16 cellular contexts compared by ENCODE assay signal in genomic region chr1:70910013-70910412, GRCh38.
A peak's percentile ranks its signal among the peaks of the same experiment; 100 is the strongest.
DNase-seq lines count a peak whose midpoint lies in the region; ATAC-seq and TF ChIP-seq lines count a peak whose summit lies in the region.
"Had no signal": no experiment of that assay in that cellular context is flagged by ENCODE, and none has a peak within 500 bp of the region (broad histone marks: within the 10 kb centered on the region; RNA-seq: fewer than 3 reads in every experiment).

No MANE protein-coding gene starts in this region.

- H3K4me1 Mint-ChIP-seq in activated CD4-positive, alpha-beta T cell treated with anti-CD3 and anti-CD28 coated beads for 36 hours = no peaks in the 10 kb centered on the region
- peaks cover 7% of the 10 kb centered on the region for H3K4me1 Mint-ChIP-seq in activated CD4-positive, alpha-beta T cell treated with anti-CD3 and anti-CD28 coated beads, Interleukin-2, amount 10 ng/mL, durations not matched to agents 7 days and 5 days
- H3K4me1 Mint-ChIP-seq in stimulated activated memory B cell treated with anti-CD40 and anti-IgM and Interleukin-4, amounts not matched to agents 10 μg/mL and 1 μg/mL and 100 μg/mL, for 72 hours = no peaks in the 10 kb centered on the region
- no peaks in the 10 kb centered on the region for H3K4me1 Mint-ChIP-seq in mesothelial cell of epicardium
- H3K4me1 Mint-ChIP-seq: central memory CD8-positive, alpha-beta T cell; neural progenitor cell had no signal

- H3K4me1 ChIP-seq in upper lobe of right lung = no peaks in the 10 kb centered on the region
- H3K4me1 ChIP-seq: A549, neural progenitor cell had no signal

- ATAC-seq in activated CD4-positive, alpha-beta T cell treated with anti-CD3 and anti-CD28 coated beads for 36 hours = peak; percentile 33
- ATAC-seq in HG02588 (IDR thresholded peaks at IDR 0.05; ENCODE audit: unreplicated experiment) = peak; percentile 59
- ATAC-seq in HG03558 (IDR thresholded peaks at IDR 0.05; ENCODE audit: extremely low read depth, unreplicated experiment) = peak; percentile 50
- peak; percentile 45 for ATAC-seq in stimulated activated memory B cell treated with anti-CD40 and anti-IgM and Interleukin-4, amounts not matched to agents 10 μg/mL and 1 μg/mL and 100 μg/mL, for 72 hours
- no peak for ATAC-seq in HG02970 (IDR thresholded peaks at IDR 0.05; ENCODE audit: low FRiP score, unreplicated experiment)
- ATAC-seq in upper lobe of right lung = no peak
- ATAC-seq: A549 had no signal

- no peaks in the 10 kb centered on the region for H3K9me3 Mint-ChIP-seq in activated CD4-positive, alpha-beta T cell treated with anti-CD3 and anti-CD28 coated beads for 36 hours (ENCODE audit: low read depth)
- H3K9me3 Mint-ChIP-seq in activated CD4-positive, alpha-beta T cell treated with anti-CD3 and anti-CD28 coated beads, Interleukin-2, amount 10 ng/mL, durations not matched to agents 7 days and 5 days = no peaks in the 10 kb centered on the region
- no peaks in the 10 kb centered on the region for H3K9me3 Mint-ChIP-seq in stimulated activated memory B cell treated with anti-CD40 and anti-IgM and Interleukin-4, amounts not matched to agents 10 μg/mL and 1 μg/mL and 100 μg/mL, for 72 hours
- H3K9me3 Mint-ChIP-seq in mesothelial cell of epicardium = no peaks in the 10 kb centered on the region
- H3K9me3 Mint-ChIP-seq: neural progenitor cell had no signal

- H3K27ac ChIP-seq in upper lobe of right lung = no peak overlapping the region
- H3K27ac ChIP-seq: A549, GM23248, neural progenitor cell, PC-9, tibial artery had no signal

- no peak overlapping the region for H3K4me3 ChIP-seq in upper lobe of right lung
- H3K4me3 ChIP-seq: A549, GM23248, neural progenitor cell, PC-9, smooth muscle cell, tibial artery had no signal

- no peak for TF ChIP-seq CTCF in mesothelial cell of epicardium (IDR thresholded peaks at IDR 0.05; ENCODE audit: unreplicated experiment)
- TF ChIP-seq CTCF in upper lobe of right lung (IDR thresholded peaks at IDR 0.05) = no peak

- H3K9me3 ChIP-seq in upper lobe of right lung = no peaks in the 10 kb centered on the region
- H3K9me3 ChIP-seq: A549, tibial artery had no signal

- H3K36me3 Mint-ChIP-seq in activated CD4-positive, alpha-beta T cell treated with anti-CD3 and anti-CD28 coated beads for 36 hours (ENCODE audit: low read depth) = no peaks in the 10 kb centered on the region
- no peaks in the 10 kb centered on the region for H3K36me3 Mint-ChIP-seq in activated CD4-positive, alpha-beta T cell treated with anti-CD3 and anti-CD28 coated beads, Interleukin-2, amount 10 ng/mL, durations not matched to agents 7 days and 5 days (ENCODE audit: low read depth)
- H3K36me3 Mint-ChIP-seq in stimulated activated memory B cell treated with anti-CD40 and anti-IgM and Interleukin-4, amounts not matched to agents 10 μg/mL and 1 μg/mL and 100 μg/mL, for 72 hours = no peaks in the 10 kb centered on the region
- H3K36me3 Mint-ChIP-seq in mesothelial cell of epicardium = no peaks in the 10 kb centered on the region
- H3K36me3 Mint-ChIP-seq: activated naive CD8-positive, alpha-beta T cell; neural progenitor cell had no signal

- no peak overlapping the region for H3K27ac Mint-ChIP-seq in activated CD4-positive, alpha-beta T cell treated with anti-CD3 and anti-CD28 coated beads for 36 hours
- no peak overlapping the region for H3K27ac Mint-ChIP-seq in activated CD4-positive, alpha-beta T cell treated with anti-CD3 and anti-CD28 coated beads, Interleukin-2, amount 10 ng/mL, durations not matched to agents 7 days and 5 days
- no peak overlapping the region for H3K27ac Mint-ChIP-seq in stimulated activated memory B cell treated with anti-CD40 and anti-IgM and Interleukin-4, amounts not matched to agents 10 μg/mL and 1 μg/mL and 100 μg/mL, for 72 hours
- no peak overlapping the region for H3K27ac Mint-ChIP-seq in mesothelial cell of epicardium
- H3K27ac Mint-ChIP-seq: activated naive CD8-positive, alpha-beta T cell; neural progenitor cell had no signal

- H3K4me3 Mint-ChIP-seq in activated CD4-positive, alpha-beta T cell treated with anti-CD3 and anti-CD28 coated beads for 36 hours = no peak overlapping the region
- no peak overlapping the region for H3K4me3 Mint-ChIP-seq in activated CD4-positive, alpha-beta T cell treated with anti-CD3 and anti-CD28 coated beads, Interleukin-2, amount 10 ng/mL, durations not matched to agents 7 days and 5 days
- H3K4me3 Mint-ChIP-seq in stimulated activated memory B cell treated with anti-CD40 and anti-IgM and Interleukin-4, amounts not matched to agents 10 μg/mL and 1 μg/mL and 100 μg/mL, for 72 hours = no peak overlapping the region
- no peak overlapping the region for H3K4me3 Mint-ChIP-seq in mesothelial cell of epicardium
- H3K4me3 Mint-ChIP-seq: activated naive CD8-positive, alpha-beta T cell; central memory CD8-positive, alpha-beta T cell; neural progenitor cell had no signal

- H3K27me3 ChIP-seq in upper lobe of right lung = no peaks in the 10 kb centered on the region
- H3K27me3 ChIP-seq: neural progenitor cell, tibial artery had no signal

- CTCF ChIA-PET in activated CD4-positive, alpha-beta T cell treated with anti-CD3 and anti-CD28 coated beads for 36 hours (lab: Charles Lee) = no interaction called here
- CTCF ChIA-PET in activated CD4-positive, alpha-beta T cell treated with anti-CD3 and anti-CD28 coated beads, Interleukin-2, amount 10 ng/mL, durations not matched to agents 7 days and 5 days (lab: Charles Lee) = no interaction called here

- POLR2A ChIA-PET in activated CD4-positive, alpha-beta T cell treated with anti-CD3 and anti-CD28 coated beads for 36 hours (lab: Charles Lee) = no interaction called here
- POLR2A ChIA-PET in activated CD4-positive, alpha-beta T cell treated with anti-CD3 and anti-CD28 coated beads, Interleukin-2, amount 10 ng/mL, durations not matched to agents 7 days and 5 days (lab: Charles Lee) = no interaction called here

- no peaks in the 10 kb centered on the region for H3K27me3 Mint-ChIP-seq in activated CD4-positive, alpha-beta T cell treated with anti-CD3 and anti-CD28 coated beads for 36 hours
- no peaks in the 10 kb centered on the region for H3K27me3 Mint-ChIP-seq in activated CD4-positive, alpha-beta T cell treated with anti-CD3 and anti-CD28 coated beads, Interleukin-2, amount 10 ng/mL, durations not matched to agents 7 days and 5 days
- no peaks in the 10 kb centered on the region for H3K27me3 Mint-ChIP-seq in stimulated activated memory B cell treated with anti-CD40 and anti-IgM and Interleukin-4, amounts not matched to agents 10 μg/mL and 1 μg/mL and 100 μg/mL, for 72 hours
- peaks cover 6% of the 10 kb centered on the region for H3K27me3 Mint-ChIP-seq in mesothelial cell of epicardium (ENCODE audit: low read depth)
- H3K27me3 Mint-ChIP-seq: central memory CD8-positive, alpha-beta T cell had no signal

- no peaks in the 10 kb centered on the region for H3K36me3 ChIP-seq in upper lobe of right lung
- H3K36me3 ChIP-seq: neural progenitor cell, tibial artery had no signal

- peak; percentile 10 for DNase-seq in activated CD4-positive, alpha-beta T cell treated with anti-CD3 and anti-CD28 coated beads for 36 hours
- DNase-seq in activated CD4-positive, alpha-beta T cell treated with anti-CD3 and anti-CD28 coated beads, Interleukin-2, amount 10 ng/mL, durations not matched to agents 7 days and 5 days = no peak
- DNase-seq in mesothelial cell of epicardium (ENCODE audit: low spot score in 2 of 2, unreplicated experiment in 2 of 2) = no peak
- DNase-seq in upper lobe of right lung = no peak
- DNase-seq: GM23248, PC-9, tibial artery had no signal

- intact Hi-C loops in activated CD4-positive, alpha-beta T cell treated with anti-CD3 and anti-CD28 coated beads for 36 hours (cut with DNase I, micrococcal nuclease) = no loop called here
- intact Hi-C loops in upper lobe of right lung (cut with DNase I) = no loop called here

Comparison
In these comparisons a context has a peak if more than half of its experiments do, and no peak if none do; other contexts are left out.
1. ATAC-seq: peak in activated CD4-positive, alpha-beta T cell treated with anti-CD3 and anti-CD28 coated beads for 36 hours (single experiment), HG02588 (single experiment), HG03558 (single experiment) and stimulated activated memory B cell treated with anti-CD40 and anti-IgM and Interleukin-4, amounts not matched to agents 10 μg/mL and 1 μg/mL and 100 μg/mL, for 72 hours (single experiment); none in HG02970 (single experiment) and upper lobe of right lung (single experiment).